19 cellular contexts compared by ENCODE assay signal in the genomic region with DNA sequence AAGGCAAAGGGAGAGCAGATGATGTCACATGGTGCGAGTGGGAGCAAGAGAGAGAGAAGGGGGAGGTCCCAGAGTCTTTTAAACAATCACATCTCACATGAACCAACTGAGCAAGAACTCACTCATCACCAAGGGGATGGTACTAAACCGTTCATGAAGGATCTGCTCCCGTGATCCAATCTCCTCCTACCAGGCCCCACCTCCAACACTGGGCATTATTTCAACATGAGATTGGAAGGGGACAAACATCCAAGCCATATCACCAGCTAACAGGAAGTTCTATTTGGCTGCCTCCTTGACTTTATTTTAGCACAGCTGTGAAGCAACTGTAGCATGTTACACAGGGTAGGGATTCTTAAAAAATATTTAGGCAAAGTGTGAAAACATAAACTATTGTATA.
DNase-seq lines count a peak whose midpoint lies in the region; ATAC-seq and TF ChIP-seq lines count a peak whose summit lies in the region.
"Had no signal": no experiment of that assay in that cellular context is flagged by ENCODE, and none has a peak within 500 bp of the region (broad histone marks: within the 10 kb centered on the region; RNA-seq: fewer than 3 reads in every experiment).

No MANE protein-coding gene starts in this region.

- H2AFZ ChIP-seq in smooth muscle cell (ENCODE audit: low read depth), result peak overlapping the region; percentile 43

- H3K9ac ChIP-seq in smooth muscle cell (ENCODE audit: low read depth), result no peak overlapping the region

- DNase-seq in EH (ENCODE audit: low read depth) (peak; percentile 16), T-helper 17 cell (no peak), foreskin fibroblast (peak; percentile 17 to 54), smooth muscle cell (lab: John Stamatoyannopoulos, UW; ENCODE audit: unreplicated experiment) (no peak), NCI-H128 (lab: John Stamatoyannopoulos, UW; ENCODE audit: unreplicated experiment) (no peak), OCI-M1 (lab: John Stamatoyannopoulos, UW) (no peak)
- no peak for DNase-seq in activated naive CD4-positive, alpha-beta T cell treated with anti-CD3 and anti-CD28 coated beads, Interleukin-2, amount 50 U/mL, for 72 hours (ENCODE audit: low spot score in 2 of 2)
- DNase-seq: activated CD8-positive, alpha-beta memory T cell treated with anti-CD3 and anti-CD28 coated beads, Interleukin-2, amount 50 U/mL, for 48 hours; activated effector memory CD4-positive, alpha-beta T cell treated with Interleukin-2 at 50 U/mL for 16 hours; CD8-positive, alpha-beta T cell; dorsolateral prefrontal cortex; NCI-H1417 treated with DMSO at 0.1 percent for 48 hours; NCI-H2107; NCI-H510A; pancreas; right lobe of liver had no signal

- no peaks in the 10 kb centered on the region for H3F3A ChIP-seq in smooth muscle cell (ENCODE audit: low read depth)

- peaks cover 0 to 15% of the 10 kb centered on the region in 2 donors for H3K9me3 Mint-ChIP-seq in activated naive CD4-positive, alpha-beta T cell treated with anti-CD3 and anti-CD28 coated beads, Interleukin-2, amount 50 U/mL, for 72 hours
- H3K9me3 Mint-ChIP-seq: CD8-positive, alpha-beta T cell; nephron had no signal

- TF ChIP-seq CTCF in foreskin fibroblast (IDR thresholded peaks at IDR 0.05; ENCODE audit: low read depth, low read length), result no peak
- TF ChIP-seq CTCF in smooth muscle cell (IDR thresholded peaks at IDR 0.05; ENCODE audit: borderline replicate concordance, insufficient read depth, poor library complexity, severe bottlenecking), result no peak

- peaks cover 6% of the 10 kb centered on the region for H3K4me1 Mint-ChIP-seq in T-helper 17 cell
- H3K4me1 Mint-ChIP-seq: nephron had no signal

- H3K4me3 ChIP-seq in foreskin fibroblast (ENCODE audit: low read depth in 1 of 2, low read length in 2 of 2) (no peak overlapping the region), smooth muscle cell (no peak overlapping the region)
- H3K4me3 ChIP-seq: dorsolateral prefrontal cortex, pancreas, right lobe of liver had no signal

- no peaks in the 10 kb centered on the region for H4K20me1 ChIP-seq in smooth muscle cell (ENCODE audit: low read depth)

- ATAC-seq in T-helper 17 cell (no peak), GM19351 (IDR thresholded peaks at IDR 0.05; ENCODE audit: unreplicated experiment) (no peak)
- no peak for ATAC-seq in activated naive CD4-positive, alpha-beta T cell treated with anti-CD3 and anti-CD28 coated beads, Interleukin-2, amount 50 U/mL, for 72 hours
- ATAC-seq: CD8-positive, alpha-beta T cell; right lobe of liver had no signal

- no peaks in the 10 kb centered on the region for H3K79me2 ChIP-seq in smooth muscle cell (ENCODE audit: low read depth)

- 91% methylated on average over 3 of the region's 3 CpGs for WGBS in smooth muscle cell (ENCODE audit: low lambda C conversion rate)

- no peaks in the 10 kb centered on the region for H3K4me1 ChIP-seq in smooth muscle cell (ENCODE audit: low read depth)
- H3K4me1 ChIP-seq: pancreas, right lobe of liver had no signal

- no peak overlapping the region for H3K4me3 Mint-ChIP-seq in T-helper 17 cell
- H3K4me3 Mint-ChIP-seq: CD8-positive, alpha-beta T cell; nephron had no signal

- peak overlapping the region; percentile 1 for H3K27ac Mint-ChIP-seq in T-helper 17 cell
- H3K27ac Mint-ChIP-seq in activated naive CD4-positive, alpha-beta T cell treated with anti-CD3 and anti-CD28 coated beads, Interleukin-2, amount 50 U/mL, for 72 hours, result no peak overlapping the region
- H3K27ac Mint-ChIP-seq: CD8-positive, alpha-beta T cell; nephron had no signal

- H3K27ac ChIP-seq in smooth muscle cell (ENCODE audit: low read depth), result no peak overlapping the region
- H3K27ac ChIP-seq: dorsolateral prefrontal cortex, pancreas, right lobe of liver, RWPE1 had no signal

- no peaks in the 10 kb centered on the region for H3K9me3 ChIP-seq in T-helper 17 cell (ENCODE audit: control insufficient read depth, low read length, poor library complexity, severe bottlenecking)
- no peaks in the 10 kb centered on the region for H3K9me3 ChIP-seq in smooth muscle cell (replicated peaks; ENCODE audit: low read depth)
- H3K9me3 ChIP-seq: pancreas, right lobe of liver had no signal

- H3K27me3 Mint-ChIP-seq in T-helper 17 cell, result peaks cover 14% of the 10 kb centered on the region

- peaks cover 3% of the 10 kb centered on the region for H3K36me3 Mint-ChIP-seq in T-helper 17 cell (ENCODE audit: low read depth)
- peaks cover 0 to 55% of the 10 kb centered on the region in 2 donors for H3K36me3 Mint-ChIP-seq in activated naive CD4-positive, alpha-beta T cell treated with anti-CD3 and anti-CD28 coated beads, Interleukin-2, amount 50 U/mL, for 72 hours
- H3K36me3 Mint-ChIP-seq: CD8-positive, alpha-beta T cell had no signal

- no peaks in the 10 kb centered on the region for H3K36me3 ChIP-seq in smooth muscle cell (ENCODE audit: low read depth)
- H3K36me3 ChIP-seq: pancreas, right lobe of liver had no signal

- H3K4me2 ChIP-seq in smooth muscle cell, result no peak overlapping the region

- no peaks in the 10 kb centered on the region for H3K27me3 ChIP-seq in smooth muscle cell (ENCODE audit: low read depth)
- H3K27me3 ChIP-seq: dorsolateral prefrontal cortex, pancreas, right lobe of liver had no signal

Comparison
In these comparisons a context has a peak if more than half of its experiments do, and no peak if none do; other contexts are left out.
1. DNase-seq: peak in EH (single experiment) and foreskin fibroblast (2 of 2); none in T-helper 17 cell (0 of 3), smooth muscle cell (single experiment), activated naive CD4-positive, alpha-beta T cell treated with anti-CD3 and anti-CD28 coated beads, Interleukin-2, amount 50 U/mL, for 72 hours (0 of 2), NCI-H128 (single experiment) and OCI-M1 (single experiment).